ENCODE assay signal across 8 cellular contexts in the genomic region with DNA sequence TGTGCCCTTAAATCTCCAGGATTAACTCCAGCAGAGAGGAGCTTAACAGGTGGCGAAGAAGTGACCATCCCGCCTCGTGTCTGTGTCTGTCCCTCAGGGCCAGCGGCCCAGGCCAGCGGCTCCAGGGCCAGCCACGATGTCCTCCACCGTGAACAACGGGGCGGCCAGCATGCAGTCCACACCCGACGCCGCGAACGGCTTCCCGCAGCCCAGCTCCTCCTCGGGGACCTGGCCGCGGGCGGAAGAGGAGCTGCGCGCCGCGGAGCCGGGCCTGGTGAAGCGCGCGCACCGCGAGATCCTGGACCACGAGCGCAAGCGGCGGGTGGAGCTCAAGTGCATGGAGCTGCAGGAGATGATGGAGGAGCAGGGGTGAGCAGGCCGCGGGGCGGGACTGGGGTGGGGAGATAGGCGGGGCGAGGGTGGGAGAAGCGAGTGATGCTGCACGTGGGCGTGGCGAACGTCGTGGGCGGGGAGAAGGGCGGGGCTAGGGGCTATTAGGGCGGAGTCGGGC. TPM values are rescaled to one million over a fixed set of nuclear protein-coding genes. Genes with fewer than 3 reads are reported as not detected.
A peak's percentile ranks its signal among the peaks of the same experiment; 100 is the strongest.
DNase-seq lines count a peak whose midpoint lies in the region; ATAC-seq, FAIRE-seq and TF ChIP-seq lines count a peak whose summit lies in the region.

No MANE protein-coding gene starts in this region.

- H3K36me3 ChIP-seq in CD8-positive, alpha-beta memory T cell (ENCODE audit: insufficient read depth, low read length): no peaks in the 10 kb centered on the region
- H3K36me3 ChIP-seq in pancreas (no peaks in the 10 kb centered on the region), thoracic aorta (no peaks in the 10 kb centered on the region)

- CTCF ChIA-PET in CD8-positive, alpha-beta memory T cell (lab: Charles Lee): interaction anchor here (1.5 kb wide), 1 partner anchor 80 kb away, joined by 5 read pairs; no protein-coding TSS in a partner anchor
- CTCF ChIA-PET in RWPE1 (lab: Yijun Ruan, JAX): interaction anchor here (0.6 to 1.6 kb wide), 3 partner anchors 33 to 1709 kb away, joined by 3 to 6 read pairs (median 3); a partner anchor contains a TSS

- 3 to 7% methylated on average over 42 to 48 of the region's 48 CpGs for WGBS in pancreas, 2 donors

- H3K4me3 Mint-ChIP-seq in CD8-positive, alpha-beta memory T cell: peak overlapping the region in 6 of 7 donors; percentile 54 to 86 (median 68)

- no peak overlapping the region for H3K27ac Mint-ChIP-seq in CD8-positive, alpha-beta memory T cell

- peaks cover 0 to 9% (median 0%) of the 10 kb centered on the region in 3 donors for H3K36me3 Mint-ChIP-seq in CD8-positive, alpha-beta memory T cell

- TF ChIP-seq CTCF in RWPE1 (conservative IDR thresholded peaks at IDR 0.05; ENCODE audit: low read depth): no peak
- TF ChIP-seq CTCF in pancreas (IDR thresholded peaks at IDR 0.05): no peak
- TF ChIP-seq CTCF in thoracic aorta (IDR thresholded peaks at IDR 0.05): no peak

- FAIRE-seq in frontal cortex (lab: Jason Lieb, UNC): no peak
- no peak for FAIRE-seq in pancreas (lab: Jason Lieb, UNC)

- no peak overlapping the region for H3K4me3 ChIP-seq in CD8-positive, alpha-beta memory T cell (ENCODE audit: low read length)
- H3K4me3 ChIP-seq in pancreas: peak overlapping the region in 1 of 4 donors; percentile 32
- H3K4me3 ChIP-seq in thoracic aorta: peak overlapping the region; percentile 40

- H3K4me1 ChIP-seq in CD8-positive, alpha-beta memory T cell (ENCODE audit: insufficient read depth, low read length): no peaks in the 10 kb centered on the region
- H3K4me1 ChIP-seq in pancreas: no peaks in the 10 kb centered on the region
- H3K4me1 ChIP-seq in thoracic aorta (ENCODE audit: control insufficient read depth in 1 of 2, low read depth in 2 of 2): peaks cover 0 to 3% of the 10 kb centered on the region in 2 donors

- peak; percentile 32 to 63 (median 44) for DNase-seq in CD8-positive, alpha-beta memory T cell
- DNase-seq in RWPE1 (ENCODE audit: low spot score): peak; percentile 96
- DNase-seq in activated naive CD4-positive, alpha-beta T cell (lab: John Stamatoyannopoulos, UW): peak; percentile 22 to 49 (median 46)
- peak; percentile 68 to 83 for DNase-seq in frontal cortex (ENCODE audit: low spot score in 2 of 2)
- peak; percentile 58 to 85 (median 76) for DNase-seq in pancreas
- peak; percentile 6 for DNase-seq in thoracic aorta (ENCODE audit: low spot score)

- H3K9me3 Mint-ChIP-seq in CD8-positive, alpha-beta memory T cell: peaks cover 0 to 8% (median 1%) of the 10 kb centered on the region in 5 donors

- no peak overlapping the region for H3K27ac ChIP-seq in CD8-positive, alpha-beta memory T cell (ENCODE audit: low read depth, low read length)
- H3K27ac ChIP-seq in RWPE1: peak overlapping the region; percentile 43
- no peak overlapping the region for H3K27ac ChIP-seq in pancreas
- H3K27ac ChIP-seq in thoracic aorta: no peak overlapping the region

- H3K9me3 ChIP-seq in CD8-positive, alpha-beta memory T cell (ENCODE audit: low read length): no peaks in the 10 kb centered on the region
- H3K9me3 ChIP-seq in pancreas (no peaks in the 10 kb centered on the region), thoracic aorta (no peaks in the 10 kb centered on the region)

- ATAC-seq in HG02759 (IDR thresholded peaks at IDR 0.05; ENCODE audit: unreplicated experiment) (peak; percentile 80), pancreas (peak; percentile 69 to 99 (median 90)), thoracic aorta (ENCODE audit: insufficient number of reproducible peaks, low FRiP score, low read depth) (no peak), GM18858 (IDR thresholded peaks at IDR 0.05; ENCODE audit: unreplicated experiment) (no peak)

- POLR2A ChIA-PET in CD8-positive, alpha-beta memory T cell (lab: Charles Lee): interaction anchor here (0.6 kb wide), 1 partner anchor 9 kb away, joined by 16 read pairs; no protein-coding TSS in a partner anchor
- POLR2A ChIA-PET in RWPE1 (lab: Yijun Ruan, JAX; ENCODE audit: low non-redundant PET): interaction anchor here (0.6 kb wide), 1 partner anchor 468 kb away, joined by 3 read pairs; no protein-coding TSS in a partner anchor

- intact Hi-C loops in pancreas (cut with DNase I): no loop called here

- peaks cover 47 to 69% of the 10 kb centered on the region in 2 donors for H3K27me3 Mint-ChIP-seq in CD8-positive, alpha-beta memory T cell

- peaks cover 22% of the 10 kb centered on the region for H3K27me3 ChIP-seq in CD8-positive, alpha-beta memory T cell (ENCODE audit: insufficient read depth, low read length, poor library complexity, severe bottlenecking)
- H3K27me3 ChIP-seq in pancreas: peaks cover 0 to 6% (median 0%) of the 10 kb centered on the region in 4 donors
- H3K27me3 ChIP-seq in thoracic aorta (replicated peaks; ENCODE audit: insufficient read depth): no peaks in the 10 kb centered on the region

- peaks cover 6 to 7% (median 7%) of the 10 kb centered on the region in 3 donors for H3K4me1 Mint-ChIP-seq in CD8-positive, alpha-beta memory T cell

RNA-seq across cellular contexts. Expression of a gene that starts 33.3 kb away (rescaled TPM):
- not detected for total RNA-seq in CD8-positive, alpha-beta memory T cell
- not detected for polyA plus RNA-seq in CD8-positive, alpha-beta memory T cell
- total RNA-seq in frontal cortex (6.1 TPM), pancreas (1 to 10 TPM; 1.2 to 4.6 (median 1.6) TPM), thoracic aorta (1 to 10 TPM; 1.6 to 4.3 TPM)
- 10 to 100 TPM in 1 of 2 donors, 1 to 10 TPM in 1; 7.6 to 10.4 TPM for polyA plus RNA-seq in pancreas

Comparison
In these comparisons a context has a peak if more than half of its experiments do, and no peak if none do; other contexts are left out.
1. DNase-seq: peak in every context shown above with its lines; median percentile 96 in RWPE1; 76 in pancreas; 76 in frontal cortex; 46 in activated naive CD4-positive, alpha-beta T cell; 44 in CD8-positive, alpha-beta memory T cell; 6 in thoracic aorta.
2. ATAC-seq: peak in HG02759 (single experiment) and pancreas (4 of 4); none in thoracic aorta (single experiment) and GM18858 (single experiment).